2 cellular contexts compared by ENCODE assay signal in the genomic region with DNA sequence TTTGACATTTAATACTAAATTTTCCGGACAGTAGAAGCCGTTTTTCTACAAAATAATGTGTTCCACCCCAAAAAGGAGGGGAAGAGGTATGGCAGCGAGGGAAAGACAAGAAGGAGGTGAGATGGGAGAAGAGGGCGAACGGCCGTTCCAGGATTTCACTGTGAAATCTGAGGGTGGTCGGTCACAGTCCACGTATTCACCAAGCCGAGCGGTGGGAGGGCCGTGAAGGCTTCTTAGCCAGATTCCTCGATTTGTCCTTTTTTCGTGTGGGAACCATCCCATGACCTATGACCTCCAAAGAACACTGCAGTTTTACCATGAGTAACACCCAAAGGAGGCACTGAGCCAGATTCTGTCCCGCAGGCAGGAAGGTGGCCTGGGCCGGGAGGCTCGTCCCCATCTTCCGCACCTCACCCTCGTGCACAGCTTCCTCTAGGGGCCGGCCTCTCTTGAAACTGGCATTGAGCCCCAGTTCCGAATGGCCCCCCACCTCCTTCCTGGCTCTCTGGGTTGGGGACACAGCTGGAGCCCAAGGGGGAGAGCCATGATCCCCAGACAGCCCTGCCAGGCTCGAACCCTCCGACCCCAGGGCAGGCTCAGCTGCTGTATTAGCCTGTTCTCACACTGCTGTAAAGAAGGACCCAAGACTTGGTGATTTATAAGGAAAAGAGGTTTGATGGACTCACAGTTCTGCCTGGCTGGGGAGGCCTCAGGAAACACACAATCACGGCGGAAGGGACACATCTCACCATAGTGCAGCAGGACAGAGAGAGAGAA.
TF ChIP-seq lines count a peak whose summit lies in the region.

No MANE protein-coding gene starts in this region.

TF ChIP-seq in HCT116, 20 proteins besides CTCF, POLR2A, EP300 and RAD21:
- TF ChIP-seq CBX3 (IDR thresholded peaks at IDR 0.05; ENCODE audit: low read depth) (no peak), SIN3A (IDR thresholded peaks at IDR 0.05; ENCODE audit: low read depth) (no peak)
- TF ChIP-seq, protein P1, sequence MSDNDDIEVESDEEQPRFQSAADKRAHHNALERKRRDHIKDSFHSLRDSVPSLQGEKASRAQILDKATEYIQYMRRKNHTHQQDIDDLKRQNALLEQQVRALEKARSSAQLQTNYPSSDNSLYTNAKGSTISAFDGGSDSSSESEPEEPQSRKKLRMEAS (IDR thresholded peaks at IDR 0.05): no peak
- TF ChIP-seq, protein P2, sequence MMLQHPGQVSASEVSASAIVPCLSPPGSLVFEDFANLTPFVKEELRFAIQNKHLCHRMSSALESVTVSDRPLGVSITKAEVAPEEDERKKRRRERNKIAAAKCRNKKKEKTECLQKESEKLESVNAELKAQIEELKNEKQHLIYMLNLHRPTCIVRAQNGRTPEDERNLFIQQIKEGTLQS (IDR thresholded peaks at IDR 0.05): no peak

TF ChIP-seq in H1, 55 proteins besides CTCF, POLR2A, EP300 and RAD21:
- TF ChIP-seq BCL11A (IDR thresholded peaks at IDR 0.05; ENCODE audit: low read depth in 2 of 2, low read length in 2 of 2) (no peak), YY1 (IDR thresholded peaks at IDR 0.05; ENCODE audit: low read depth, low read length) (no peak), NANOG (IDR thresholded peaks at IDR 0.05; ENCODE audit: insufficient read depth, low read depth, low read length, poor library complexity, severe bottlenecking) (no peak), EZH2 (IDR thresholded peaks at IDR 0.05; ENCODE audit: low read depth, low read length, severe bottlenecking) (no peak), CBX5 (IDR thresholded peaks at IDR 0.05; ENCODE audit: low read depth, low read length) (no peak), TBP (IDR thresholded peaks at IDR 0.05; ENCODE audit: low read depth, low read length) (no peak), POU5F1 (IDR thresholded peaks at IDR 0.05; ENCODE audit: low read depth, low read length) (no peak), ZNF274 (IDR thresholded peaks at IDR 0.05; ENCODE audit: borderline replicate concordance, extremely low read depth, low read length) (no peak), RFX5 (IDR thresholded peaks at IDR 0.05; ENCODE audit: borderline replicate concordance, low read depth, low read length) (no peak), PHF8 (conservative IDR thresholded peaks at IDR 0.05; ENCODE audit: low read depth, low read length) (no peak), SUZ12 (IDR thresholded peaks at IDR 0.05; ENCODE audit: low read length) (no peak), POLR2AphosphoS5 (IDR thresholded peaks at IDR 0.05; ENCODE audit: low read depth, low read length) (no peak)
- TF ChIP-seq, protein P3, sequence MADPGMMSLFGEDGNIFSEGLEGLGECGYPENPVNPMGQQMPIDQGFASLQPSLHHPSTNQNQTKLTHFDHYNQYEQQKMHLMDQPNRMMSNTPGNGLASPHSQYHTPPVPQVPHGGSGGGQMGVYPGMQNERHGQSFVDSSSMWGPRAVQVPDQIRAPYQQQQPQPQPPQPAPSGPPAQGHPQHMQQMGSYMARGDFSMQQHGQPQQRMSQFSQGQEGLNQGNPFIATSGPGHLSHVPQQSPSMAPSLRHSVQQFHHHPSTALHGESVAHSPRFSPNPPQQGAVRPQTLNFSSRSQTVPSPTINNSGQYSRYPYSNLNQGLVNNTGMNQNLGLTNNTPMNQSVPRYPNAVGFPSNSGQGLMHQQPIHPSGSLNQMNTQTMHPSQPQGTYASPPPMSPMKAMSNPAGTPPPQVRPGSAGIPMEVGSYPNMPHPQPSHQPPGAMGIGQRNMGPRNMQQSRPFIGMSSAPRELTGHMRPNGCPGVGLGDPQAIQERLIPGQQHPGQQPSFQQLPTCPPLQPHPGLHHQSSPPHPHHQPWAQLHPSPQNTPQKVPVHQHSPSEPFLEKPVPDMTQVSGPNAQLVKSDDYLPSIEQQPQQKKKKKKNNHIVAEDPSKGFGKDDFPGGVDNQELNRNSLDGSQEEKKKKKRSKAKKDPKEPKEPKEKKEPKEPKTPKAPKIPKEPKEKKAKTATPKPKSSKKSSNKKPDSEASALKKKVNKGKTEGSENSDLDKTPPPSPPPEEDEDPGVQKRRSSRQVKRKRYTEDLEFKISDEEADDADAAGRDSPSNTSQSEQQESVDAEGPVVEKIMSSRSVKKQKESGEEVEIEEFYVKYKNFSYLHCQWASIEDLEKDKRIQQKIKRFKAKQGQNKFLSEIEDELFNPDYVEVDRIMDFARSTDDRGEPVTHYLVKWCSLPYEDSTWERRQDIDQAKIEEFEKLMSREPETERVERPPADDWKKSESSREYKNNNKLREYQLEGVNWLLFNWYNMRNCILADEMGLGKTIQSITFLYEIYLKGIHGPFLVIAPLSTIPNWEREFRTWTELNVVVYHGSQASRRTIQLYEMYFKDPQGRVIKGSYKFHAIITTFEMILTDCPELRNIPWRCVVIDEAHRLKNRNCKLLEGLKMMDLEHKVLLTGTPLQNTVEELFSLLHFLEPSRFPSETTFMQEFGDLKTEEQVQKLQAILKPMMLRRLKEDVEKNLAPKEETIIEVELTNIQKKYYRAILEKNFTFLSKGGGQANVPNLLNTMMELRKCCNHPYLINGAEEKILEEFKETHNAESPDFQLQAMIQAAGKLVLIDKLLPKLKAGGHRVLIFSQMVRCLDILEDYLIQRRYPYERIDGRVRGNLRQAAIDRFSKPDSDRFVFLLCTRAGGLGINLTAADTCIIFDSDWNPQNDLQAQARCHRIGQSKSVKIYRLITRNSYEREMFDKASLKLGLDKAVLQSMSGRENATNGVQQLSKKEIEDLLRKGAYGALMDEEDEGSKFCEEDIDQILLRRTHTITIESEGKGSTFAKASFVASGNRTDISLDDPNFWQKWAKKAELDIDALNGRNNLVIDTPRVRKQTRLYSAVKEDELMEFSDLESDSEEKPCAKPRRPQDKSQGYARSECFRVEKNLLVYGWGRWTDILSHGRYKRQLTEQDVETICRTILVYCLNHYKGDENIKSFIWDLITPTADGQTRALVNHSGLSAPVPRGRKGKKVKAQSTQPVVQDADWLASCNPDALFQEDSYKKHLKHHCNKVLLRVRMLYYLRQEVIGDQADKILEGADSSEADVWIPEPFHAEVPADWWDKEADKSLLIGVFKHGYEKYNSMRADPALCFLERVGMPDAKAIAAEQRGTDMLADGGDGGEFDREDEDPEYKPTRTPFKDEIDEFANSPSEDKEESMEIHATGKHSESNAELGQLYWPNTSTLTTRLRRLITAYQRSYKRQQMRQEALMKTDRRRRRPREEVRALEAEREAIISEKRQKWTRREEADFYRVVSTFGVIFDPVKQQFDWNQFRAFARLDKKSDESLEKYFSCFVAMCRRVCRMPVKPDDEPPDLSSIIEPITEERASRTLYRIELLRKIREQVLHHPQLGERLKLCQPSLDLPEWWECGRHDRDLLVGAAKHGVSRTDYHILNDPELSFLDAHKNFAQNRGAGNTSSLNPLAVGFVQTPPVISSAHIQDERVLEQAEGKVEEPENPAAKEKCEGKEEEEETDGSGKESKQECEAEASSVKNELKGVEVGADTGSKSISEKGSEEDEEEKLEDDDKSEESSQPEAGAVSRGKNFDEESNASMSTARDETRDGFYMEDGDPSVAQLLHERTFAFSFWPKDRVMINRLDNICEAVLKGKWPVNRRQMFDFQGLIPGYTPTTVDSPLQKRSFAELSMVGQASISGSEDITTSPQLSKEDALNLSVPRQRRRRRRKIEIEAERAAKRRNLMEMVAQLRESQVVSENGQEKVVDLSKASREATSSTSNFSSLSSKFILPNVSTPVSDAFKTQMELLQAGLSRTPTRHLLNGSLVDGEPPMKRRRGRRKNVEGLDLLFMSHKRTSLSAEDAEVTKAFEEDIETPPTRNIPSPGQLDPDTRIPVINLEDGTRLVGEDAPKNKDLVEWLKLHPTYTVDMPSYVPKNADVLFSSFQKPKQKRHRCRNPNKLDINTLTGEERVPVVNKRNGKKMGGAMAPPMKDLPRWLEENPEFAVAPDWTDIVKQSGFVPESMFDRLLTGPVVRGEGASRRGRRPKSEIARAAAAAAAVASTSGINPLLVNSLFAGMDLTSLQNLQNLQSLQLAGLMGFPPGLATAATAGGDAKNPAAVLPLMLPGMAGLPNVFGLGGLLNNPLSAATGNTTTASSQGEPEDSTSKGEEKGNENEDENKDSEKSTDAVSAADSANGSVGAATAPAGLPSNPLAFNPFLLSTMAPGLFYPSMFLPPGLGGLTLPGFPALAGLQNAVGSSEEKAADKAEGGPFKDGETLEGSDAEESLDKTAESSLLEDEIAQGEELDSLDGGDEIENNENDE (IDR thresholded peaks at IDR 0.05; ENCODE audit: insufficient replicate concordance, low read length): no peak
- TF ChIP-seq, protein P4, sequence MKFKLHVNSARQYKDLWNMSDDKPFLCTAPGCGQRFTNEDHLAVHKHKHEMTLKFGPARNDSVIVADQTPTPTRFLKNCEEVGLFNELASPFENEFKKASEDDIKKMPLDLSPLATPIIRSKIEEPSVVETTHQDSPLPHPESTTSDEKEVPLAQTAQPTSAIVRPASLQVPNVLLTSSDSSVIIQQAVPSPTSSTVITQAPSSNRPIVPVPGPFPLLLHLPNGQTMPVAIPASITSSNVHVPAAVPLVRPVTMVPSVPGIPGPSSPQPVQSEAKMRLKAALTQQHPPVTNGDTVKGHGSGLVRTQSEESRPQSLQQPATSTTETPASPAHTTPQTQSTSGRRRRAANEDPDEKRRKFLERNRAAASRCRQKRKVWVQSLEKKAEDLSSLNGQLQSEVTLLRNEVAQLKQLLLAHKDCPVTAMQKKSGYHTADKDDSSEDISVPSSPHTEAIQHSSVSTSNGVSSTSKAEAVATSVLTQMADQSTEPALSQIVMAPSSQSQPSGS (IDR thresholded peaks at IDR 0.05; ENCODE audit: low read length): no peak
- TF ChIP-seq, protein P2 (IDR thresholded peaks at IDR 0.05; ENCODE audit: insufficient read depth, low read depth, low read length): no peak
